7 cellular contexts compared by ENCODE assay signal in the genomic region with DNA sequence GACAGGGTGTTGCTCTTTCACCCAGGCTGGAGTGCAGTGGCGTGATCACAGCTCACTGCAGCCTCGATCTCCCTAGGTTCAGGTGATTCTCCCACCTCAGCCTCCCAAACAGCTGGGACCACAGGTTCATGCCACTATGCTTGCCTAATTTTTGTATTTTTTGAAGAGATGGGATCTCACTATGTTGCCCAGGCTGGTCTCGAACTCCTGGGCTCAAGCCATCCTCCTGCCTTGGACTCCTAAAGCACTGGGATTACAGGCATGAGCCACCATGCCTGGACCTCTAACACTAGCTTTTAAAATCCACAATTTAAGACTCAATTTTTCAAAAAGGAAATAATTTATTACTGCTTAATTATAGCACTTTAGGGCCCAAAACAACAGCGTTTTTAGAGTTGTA.
"Had no signal": no experiment of that assay in that cellular context is flagged by ENCODE, and none has a peak within 500 bp of the region (broad histone marks: within the 10 kb centered on the region; RNA-seq: fewer than 3 reads in every experiment).

No MANE protein-coding gene starts in this region.

- FAIRE-seq: GM12891, GM12892, GM18507, GM19239 had no signal

- DNase-seq: GDM1, GF-D8 had no signal

- ATAC-seq: GM12878 had no signal

- H3K4me3 ChIP-seq: GM12878 had no signal
